Comparison of ENCODE assay signal across 1 cellular context in the genomic region with DNA sequence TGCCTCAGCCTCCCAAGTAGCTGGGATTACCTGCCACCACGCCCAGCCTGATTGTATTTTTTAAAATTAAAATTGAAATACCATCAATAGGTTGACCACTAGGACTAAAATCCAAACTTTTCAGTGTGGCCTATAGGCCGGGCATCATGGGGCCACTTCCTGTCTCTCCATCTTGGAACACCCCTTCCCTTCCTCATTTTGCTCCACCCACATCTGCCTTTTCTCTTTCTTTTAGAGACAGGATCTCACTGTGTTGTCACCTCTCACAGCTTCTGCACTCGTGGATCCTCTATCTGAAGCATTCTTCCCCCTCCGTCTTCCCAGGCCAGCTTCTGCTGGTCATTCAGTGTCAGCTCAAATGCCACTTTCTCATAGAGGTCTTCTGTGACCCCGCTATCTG.
TF ChIP-seq lines count a peak whose summit lies in the region.

No MANE protein-coding gene starts in this region.

TF ChIP-seq in GM23338, 12 proteins besides CTCF, POLR2A, EP300 and RAD21 (continued from another document):
- no peak for TF ChIP-seq ZNF462 (CRISPR knock-in tag; IDR thresholded peaks at IDR 0.05)
- no peak for TF ChIP-seq ZNF114 (CRISPR knock-in tag; IDR thresholded peaks at IDR 0.05)
- TF ChIP-seq JUNB (IDR thresholded peaks at IDR 0.05; ENCODE audit: unreplicated experiment), result no peak
- no peak for TF ChIP-seq EZH2phosphoT487 (IDR thresholded peaks at IDR 0.05; ENCODE audit: unreplicated experiment)
- TF ChIP-seq EZH2 (IDR thresholded peaks at IDR 0.05; ENCODE audit: low read depth, unreplicated experiment), result no peak
- TF ChIP-seq, protein P1, sequence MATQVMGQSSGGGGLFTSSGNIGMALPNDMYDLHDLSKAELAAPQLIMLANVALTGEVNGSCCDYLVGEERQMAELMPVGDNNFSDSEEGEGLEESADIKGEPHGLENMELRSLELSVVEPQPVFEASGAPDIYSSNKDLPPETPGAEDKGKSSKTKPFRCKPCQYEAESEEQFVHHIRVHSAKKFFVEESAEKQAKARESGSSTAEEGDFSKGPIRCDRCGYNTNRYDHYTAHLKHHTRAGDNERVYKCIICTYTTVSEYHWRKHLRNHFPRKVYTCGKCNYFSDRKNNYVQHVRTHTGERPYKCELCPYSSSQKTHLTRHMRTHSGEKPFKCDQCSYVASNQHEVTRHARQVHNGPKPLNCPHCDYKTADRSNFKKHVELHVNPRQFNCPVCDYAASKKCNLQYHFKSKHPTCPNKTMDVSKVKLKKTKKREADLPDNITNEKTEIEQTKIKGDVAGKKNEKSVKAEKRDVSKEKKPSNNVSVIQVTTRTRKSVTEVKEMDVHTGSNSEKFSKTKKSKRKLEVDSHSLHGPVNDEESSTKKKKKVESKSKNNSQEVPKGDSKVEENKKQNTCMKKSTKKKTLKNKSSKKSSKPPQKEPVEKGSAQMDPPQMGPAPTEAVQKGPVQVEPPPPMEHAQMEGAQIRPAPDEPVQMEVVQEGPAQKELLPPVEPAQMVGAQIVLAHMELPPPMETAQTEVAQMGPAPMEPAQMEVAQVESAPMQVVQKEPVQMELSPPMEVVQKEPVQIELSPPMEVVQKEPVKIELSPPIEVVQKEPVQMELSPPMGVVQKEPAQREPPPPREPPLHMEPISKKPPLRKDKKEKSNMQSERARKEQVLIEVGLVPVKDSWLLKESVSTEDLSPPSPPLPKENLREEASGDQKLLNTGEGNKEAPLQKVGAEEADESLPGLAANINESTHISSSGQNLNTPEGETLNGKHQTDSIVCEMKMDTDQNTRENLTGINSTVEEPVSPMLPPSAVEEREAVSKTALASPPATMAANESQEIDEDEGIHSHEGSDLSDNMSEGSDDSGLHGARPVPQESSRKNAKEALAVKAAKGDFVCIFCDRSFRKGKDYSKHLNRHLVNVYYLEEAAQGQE (IDR thresholded peaks at IDR 0.05; ENCODE audit: unreplicated experiment), result no peak
